In the genomic region with DNA sequence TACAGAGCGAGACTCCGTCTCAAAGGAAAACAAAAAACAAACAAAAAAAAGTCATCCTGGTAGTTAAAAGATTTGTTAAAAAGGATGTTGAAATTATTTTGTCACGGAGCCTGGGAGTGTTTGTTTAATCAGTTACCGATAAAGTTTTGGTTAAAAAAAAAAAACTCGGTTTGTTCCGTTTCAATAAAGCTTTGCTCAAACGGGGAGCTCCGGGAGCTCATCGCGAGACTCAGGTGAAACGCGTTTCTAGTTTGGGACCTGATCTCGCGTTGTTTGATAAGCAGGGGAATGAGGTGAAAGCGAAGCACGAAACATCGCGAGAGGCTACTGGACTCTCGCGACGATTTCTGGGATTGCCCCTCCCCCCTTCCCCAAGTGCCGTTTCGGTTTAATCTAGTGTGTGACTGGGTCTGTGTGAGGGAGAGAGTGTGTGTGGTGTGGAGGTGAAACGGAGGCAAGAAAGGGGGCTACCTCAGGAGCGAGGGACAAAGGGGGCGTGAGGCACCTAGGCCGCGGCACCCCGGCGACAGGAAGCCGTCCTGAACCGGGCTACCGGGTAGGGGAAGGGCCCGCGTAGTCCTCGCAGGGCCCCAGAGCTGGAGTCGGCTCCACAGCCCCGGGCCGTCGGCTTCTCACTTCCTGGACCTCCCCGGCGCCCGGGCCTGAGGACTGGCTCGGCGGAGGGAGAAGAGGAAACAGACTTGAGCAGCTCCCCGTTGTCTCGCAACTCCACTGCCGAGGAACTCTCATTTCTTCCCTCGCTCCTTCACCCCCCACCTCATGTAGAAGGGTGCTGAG, we compare ENCODE assay signal across 1 cellular context.
TF ChIP-seq lines count a peak whose summit lies in the region.

Gene CDK12 (plus strand): TSS at position 374 of the 798 bp plus-strand sequence. CDS start 586 bp downstream, outside the sequence.

TF ChIP-seq in HEK293, 187 proteins besides CTCF, POLR2A, EP300 and RAD21 (continued from another document and continues in another):
- TF ChIP-seq, protein P1, sequence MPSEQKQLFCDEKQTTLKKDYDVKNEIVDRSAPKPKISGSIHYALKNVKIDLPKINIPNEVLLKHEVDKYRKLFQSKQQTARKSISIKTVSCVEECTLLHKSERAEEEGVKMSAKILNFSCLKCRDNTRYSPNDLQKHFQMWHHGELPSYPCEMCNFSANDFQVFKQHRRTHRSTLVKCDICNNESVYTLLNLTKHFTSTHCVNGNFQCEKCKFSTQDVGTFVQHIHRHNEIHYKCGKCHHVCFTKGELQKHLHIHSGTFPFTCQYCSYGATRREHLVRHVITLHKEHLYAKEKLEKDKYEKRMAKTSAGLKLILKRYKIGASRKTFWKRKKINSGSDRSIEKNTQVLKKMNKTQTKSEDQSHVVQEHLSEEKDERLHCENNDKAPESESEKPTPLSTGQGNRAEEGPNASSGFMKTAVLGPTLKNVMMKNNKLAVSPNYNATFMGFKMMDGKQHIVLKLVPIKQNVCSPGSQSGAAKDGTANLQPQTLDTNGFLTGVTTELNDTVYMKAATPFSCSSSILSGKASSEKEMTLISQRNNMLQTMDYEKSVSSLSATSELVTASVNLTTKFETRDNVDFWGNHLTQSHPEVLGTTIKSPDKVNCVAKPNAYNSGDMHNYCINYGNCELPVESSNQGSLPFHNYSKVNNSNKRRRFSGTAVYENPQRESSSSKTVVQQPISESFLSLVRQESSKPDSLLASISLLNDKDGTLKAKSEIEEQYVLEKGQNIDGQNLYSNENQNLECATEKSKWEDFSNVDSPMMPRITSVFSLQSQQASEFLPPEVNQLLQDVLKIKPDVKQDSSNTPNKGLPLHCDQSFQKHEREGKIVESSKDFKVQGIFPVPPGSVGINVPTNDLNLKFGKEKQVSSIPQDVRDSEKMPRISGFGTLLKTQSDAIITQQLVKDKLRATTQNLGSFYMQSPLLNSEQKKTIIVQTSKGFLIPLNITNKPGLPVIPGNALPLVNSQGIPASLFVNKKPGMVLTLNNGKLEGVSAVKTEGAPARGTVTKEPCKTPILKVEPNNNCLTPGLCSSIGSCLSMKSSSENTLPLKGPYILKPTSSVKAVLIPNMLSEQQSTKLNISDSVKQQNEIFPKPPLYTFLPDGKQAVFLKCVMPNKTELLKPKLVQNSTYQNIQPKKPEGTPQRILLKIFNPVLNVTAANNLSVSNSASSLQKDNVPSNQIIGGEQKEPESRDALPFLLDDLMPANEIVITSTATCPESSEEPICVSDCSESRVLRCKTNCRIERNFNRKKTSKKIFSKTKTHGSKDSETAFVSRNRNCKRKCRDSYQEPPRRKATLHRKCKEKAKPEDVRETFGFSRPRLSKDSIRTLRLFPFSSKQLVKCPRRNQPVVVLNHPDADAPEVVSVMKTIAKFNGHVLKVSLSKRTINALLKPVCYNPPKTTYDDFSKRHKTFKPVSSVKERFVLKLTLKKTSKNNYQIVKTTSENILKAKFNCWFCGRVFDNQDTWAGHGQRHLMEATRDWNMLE (tag by site-specific recombination; conservative IDR thresholded peaks at IDR 0.05; ENCODE audit: low read depth), result peak; percentile 85
- TF ChIP-seq GFI1B (tag by site-specific recombination; IDR thresholded peaks at IDR 0.05), result no peak
- peak; percentile 8; the same call in 1 of the 2 replicates for TF ChIP-seq ATF2 (tag by site-specific recombination; IDR thresholded peaks at IDR 0.05; ENCODE audit: low read depth)
- TF ChIP-seq ZNF701 (tag by site-specific recombination; IDR thresholded peaks at IDR 0.05), result no peak
- TF ChIP-seq TRIM28 (IDR thresholded peaks at IDR 0.05; ENCODE audit: borderline replicate concordance, low read length), result peak; percentile 92
- TF ChIP-seq ZNF2 (tag by site-specific recombination; IDR thresholded peaks at IDR 0.05), result peak; percentile 87
- no peak for TF ChIP-seq ZNF433 (tag by site-specific recombination; IDR thresholded peaks at IDR 0.05; ENCODE audit: low read depth)
- TF ChIP-seq ZNF394 (tag by site-specific recombination; IDR thresholded peaks at IDR 0.05; ENCODE audit: borderline replicate concordance), result 0 out of 2 replicates have a peak, but pooled peaks have one; percentile 55
- no peak for TF ChIP-seq ZNF202 (tag by site-specific recombination; IDR thresholded peaks at IDR 0.05; ENCODE audit: borderline replicate concordance)
- 0 out of 2 replicates have a peak, but pooled peaks have one; percentile 17 for TF ChIP-seq ZSCAN23 (tag by site-specific recombination; IDR thresholded peaks at IDR 0.05)
- no peak for TF ChIP-seq ZNF768 (tag by site-specific recombination; IDR thresholded peaks at IDR 0.05)
- no peak for TF ChIP-seq ZNF121 (tag by site-specific recombination; IDR thresholded peaks at IDR 0.05)
- no peak for TF ChIP-seq ZNF544 (tag by site-specific recombination; IDR thresholded peaks at IDR 0.05)
- peak; percentile 68 for TF ChIP-seq SETDB1 (IDR thresholded peaks at IDR 0.05; ENCODE audit: insufficient read length, low read length)
- TF ChIP-seq ZNF350 (tag by site-specific recombination; IDR thresholded peaks at IDR 0.05), result no peak
- 0 out of 2 replicates have a peak, but pooled peaks have one; percentile 13 for TF ChIP-seq ZNF513 (tag by site-specific recombination; IDR thresholded peaks at IDR 0.05)
- no peak for TF ChIP-seq ZNF280D (tag by site-specific recombination; IDR thresholded peaks at IDR 0.05)
- peak; percentile 99 for TF ChIP-seq ZBTB20 (tag by site-specific recombination; IDR thresholded peaks at IDR 0.05)
- no peak for TF ChIP-seq GLI2 (tag by site-specific recombination; IDR thresholded peaks at IDR 0.05; ENCODE audit: borderline replicate concordance, low read depth)
- no peak for TF ChIP-seq ZNF138 (tag by site-specific recombination; IDR thresholded peaks at IDR 0.05; ENCODE audit: borderline replicate concordance)
- no peak for TF ChIP-seq ZNF146 (tag by site-specific recombination; IDR thresholded peaks at IDR 0.05)
- no peak for TF ChIP-seq ZNF155 (tag by site-specific recombination; IDR thresholded peaks at IDR 0.05)
- TF ChIP-seq ZNF239 (tag by site-specific recombination; IDR thresholded peaks at IDR 0.05), result no peak
- no peak for TF ChIP-seq ZNF488 (tag by site-specific recombination; IDR thresholded peaks at IDR 0.05)
- no peak for TF ChIP-seq ZFP3 (tag by site-specific recombination; IDR thresholded peaks at IDR 0.05; ENCODE audit: low read depth)
- TF ChIP-seq KLF10 (tag by site-specific recombination; IDR thresholded peaks at IDR 0.05), result peak; percentile 51
- no peak for TF ChIP-seq ZNF48 (tag by site-specific recombination; IDR thresholded peaks at IDR 0.05)
- peak; percentile 48; the same call in 1 of the 2 replicates for TF ChIP-seq KLF1 (tag by site-specific recombination; IDR thresholded peaks at IDR 0.05)
- peak; percentile 85 for TF ChIP-seq SP3 (tag by site-specific recombination; IDR thresholded peaks at IDR 0.05)
- TF ChIP-seq, protein P2, sequence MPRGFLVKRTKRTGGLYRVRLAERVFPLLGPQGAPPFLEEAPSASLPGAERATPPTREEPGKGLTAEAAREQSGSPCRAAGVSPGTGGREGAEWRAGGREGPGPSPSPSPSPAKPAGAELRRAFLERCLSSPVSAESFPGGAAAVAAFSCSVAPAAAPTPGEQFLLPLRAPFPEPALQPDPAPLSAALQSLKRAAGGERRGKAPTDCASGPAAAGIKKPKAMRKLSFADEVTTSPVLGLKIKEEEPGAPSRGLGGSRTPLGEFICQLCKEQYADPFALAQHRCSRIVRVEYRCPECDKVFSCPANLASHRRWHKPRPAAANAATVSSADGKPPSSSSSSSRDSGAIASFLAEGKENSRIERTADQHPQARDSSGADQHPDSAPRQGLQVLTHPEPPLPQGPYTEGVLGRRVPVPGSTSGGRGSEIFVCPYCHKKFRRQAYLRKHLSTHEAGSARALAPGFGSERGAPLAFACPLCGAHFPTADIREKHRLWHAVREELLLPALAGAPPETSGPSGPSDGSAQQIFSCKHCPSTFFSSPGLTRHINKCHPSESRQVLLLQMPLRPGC (tag by site-specific recombination; IDR thresholded peaks at IDR 0.05), result peak; percentile 87
- no peak for TF ChIP-seq ZNF354C (tag by site-specific recombination; IDR thresholded peaks at IDR 0.05; ENCODE audit: borderline replicate concordance, low read depth)
- TF ChIP-seq ZNF707 (tag by site-specific recombination; IDR thresholded peaks at IDR 0.05), result no peak
- no peak for TF ChIP-seq ZNF555 (tag by site-specific recombination; conservative IDR thresholded peaks at IDR 0.05)
- TF ChIP-seq, protein P3, sequence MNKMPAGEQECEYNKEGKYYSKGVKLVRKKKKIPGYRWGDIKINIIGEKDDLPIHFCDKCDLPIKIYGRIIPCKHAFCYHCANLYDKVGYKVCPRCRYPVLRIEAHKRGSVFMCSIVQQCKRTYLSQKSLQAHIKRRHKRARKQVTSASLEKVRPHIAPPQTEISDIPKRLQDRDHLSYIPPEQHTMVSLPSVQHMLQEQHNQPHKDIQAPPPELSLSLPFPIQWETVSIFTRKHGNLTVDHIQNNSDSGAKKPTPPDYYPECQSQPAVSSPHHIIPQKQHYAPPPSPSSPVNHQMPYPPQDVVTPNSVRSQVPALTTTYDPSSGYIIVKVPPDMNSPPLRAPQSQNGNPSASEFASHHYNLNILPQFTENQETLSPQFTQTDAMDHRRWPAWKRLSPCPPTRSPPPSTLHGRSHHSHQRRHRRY (tag by site-specific recombination; IDR thresholded peaks at IDR 0.05), result no peak
- TF ChIP-seq ZNF600 (tag by site-specific recombination; IDR thresholded peaks at IDR 0.05), result peak; percentile 85
- no peak for TF ChIP-seq ZFP41 (tag by site-specific recombination; IDR thresholded peaks at IDR 0.05; ENCODE audit: borderline replicate concordance)
- peak; percentile 77 for TF ChIP-seq ZNF629 (tag by site-specific recombination; IDR thresholded peaks at IDR 0.05)
- TF ChIP-seq YY2 (tag by site-specific recombination; IDR thresholded peaks at IDR 0.05), result peak; percentile 53; the same call in 1 of the 2 replicates
- TF ChIP-seq ZNF473 (tag by site-specific recombination; IDR thresholded peaks at IDR 0.05), result no peak
- TF ChIP-seq ZBTB21 (tag by site-specific recombination; IDR thresholded peaks at IDR 0.05), result peak; percentile 42; the same call in 1 of the 2 replicates
- TF ChIP-seq ZNF169 (tag by site-specific recombination; IDR thresholded peaks at IDR 0.05), result no peak
- TF ChIP-seq HOXD13 (CRISPR knock-in tag; IDR thresholded peaks at IDR 0.05; ENCODE audit: borderline replicate concordance), result peak; percentile 64; the same call in 1 of the 2 replicates
- TF ChIP-seq ZNF19 (tag by site-specific recombination; IDR thresholded peaks at IDR 0.05; ENCODE audit: low read depth), result no peak
- TF ChIP-seq SALL2 (tag by site-specific recombination; IDR thresholded peaks at IDR 0.05; ENCODE audit: borderline replicate concordance), result no peak
- TF ChIP-seq, protein P4, sequence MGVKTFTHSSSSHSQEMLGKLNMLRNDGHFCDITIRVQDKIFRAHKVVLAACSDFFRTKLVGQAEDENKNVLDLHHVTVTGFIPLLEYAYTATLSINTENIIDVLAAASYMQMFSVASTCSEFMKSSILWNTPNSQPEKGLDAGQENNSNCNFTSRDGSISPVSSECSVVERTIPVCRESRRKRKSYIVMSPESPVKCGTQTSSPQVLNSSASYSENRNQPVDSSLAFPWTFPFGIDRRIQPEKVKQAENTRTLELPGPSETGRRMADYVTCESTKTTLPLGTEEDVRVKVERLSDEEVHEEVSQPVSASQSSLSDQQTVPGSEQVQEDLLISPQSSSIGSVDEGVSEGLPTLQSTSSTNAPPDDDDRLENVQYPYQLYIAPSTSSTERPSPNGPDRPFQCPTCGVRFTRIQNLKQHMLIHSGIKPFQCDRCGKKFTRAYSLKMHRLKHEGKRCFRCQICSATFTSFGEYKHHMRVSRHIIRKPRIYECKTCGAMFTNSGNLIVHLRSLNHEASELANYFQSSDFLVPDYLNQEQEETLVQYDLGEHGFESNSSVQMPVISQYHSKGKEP (tag by site-specific recombination; IDR thresholded peaks at IDR 0.05), result peak; percentile 83; the same call in 1 of the 2 replicates
